8 cellular contexts compared by ENCODE assay signal in the genomic region with DNA sequence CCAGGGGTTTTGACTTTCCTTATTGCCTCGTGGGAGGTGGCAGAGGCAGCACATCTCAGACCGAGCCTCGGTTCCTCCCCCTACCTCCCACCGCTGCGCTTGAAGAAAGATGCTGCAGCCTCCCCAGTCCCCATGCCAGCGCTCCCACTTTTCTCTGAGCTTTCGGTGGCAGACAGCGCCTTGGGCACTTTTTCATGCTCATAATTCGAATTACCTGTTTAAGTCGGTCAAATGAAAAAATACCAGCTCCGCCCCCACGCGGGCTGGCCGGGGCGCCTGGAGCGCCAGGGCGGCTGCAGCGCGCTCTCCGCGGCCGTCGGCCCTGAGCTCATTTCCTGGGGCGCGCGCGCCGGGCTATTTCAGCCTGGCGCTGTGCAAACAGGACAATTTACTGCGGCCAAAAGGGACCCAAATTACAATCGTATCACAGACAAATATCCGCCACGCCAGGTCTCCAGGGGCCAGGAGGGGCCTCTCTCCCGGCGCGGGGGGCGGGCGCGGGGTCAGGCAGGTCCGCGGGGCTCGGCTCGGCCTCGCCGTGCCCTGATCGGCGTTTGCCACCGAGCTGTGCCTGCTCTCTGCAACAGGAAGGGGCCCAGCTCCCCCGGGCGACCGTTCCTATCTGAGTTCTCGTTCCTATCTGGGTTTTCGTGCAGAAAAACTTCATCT. TPM values are rescaled to one million over a fixed set of nuclear protein-coding genes. Genes with fewer than 3 reads are reported as not detected.
DNase-seq lines count a peak whose midpoint lies in the region; ATAC-seq and TF ChIP-seq lines count a peak whose summit lies in the region.

No MANE protein-coding gene starts in this region.

- H3K4me3 Mint-ChIP-seq in naive thymus-derived CD4-positive, alpha-beta T cell: peak overlapping the region; percentile 9 to 79 (median 68)

- peaks cover 7 to 16% (median 13%) of the 10 kb centered on the region in 7 donors for H3K4me1 Mint-ChIP-seq in naive thymus-derived CD4-positive, alpha-beta T cell

- H3K27me3 Mint-ChIP-seq in naive thymus-derived CD4-positive, alpha-beta T cell: peaks cover 49 to 64% (median 54%) of the 10 kb centered on the region in 5 donors

- intact Hi-C loops in naive thymus-derived CD4-positive, alpha-beta T cell (cut with micrococcal nuclease): no loop called here

- H3K27ac ChIP-seq in naive thymus-derived CD4-positive, alpha-beta T cell (ENCODE audit: low read depth, low read length): no peak overlapping the region

- H3K9me3 ChIP-seq in naive thymus-derived CD4-positive, alpha-beta T cell (ENCODE audit: control insufficient read depth in 2 of 3, low read length in 3 of 3): no peaks in the 10 kb centered on the region

- peak; percentile 28 for ATAC-seq in esophagus mucosa
- ATAC-seq in naive thymus-derived CD4-positive, alpha-beta T cell: peak; percentile 42
- ATAC-seq in GM19035 (IDR thresholded peaks at IDR 0.05; ENCODE audit: unreplicated experiment): no peak

- POLR2A ChIA-PET in naive thymus-derived CD4-positive, alpha-beta T cell (lab: Charles Lee): interaction anchor here (0.5 kb wide), 1 partner anchor 356 kb away, joined by 4 read pairs; no protein-coding TSS in a partner anchor

- no peaks in the 10 kb centered on the region for H3K4me1 ChIP-seq in naive thymus-derived CD4-positive, alpha-beta T cell (ENCODE audit: control insufficient read depth in 2 of 2, insufficient read depth in 2 of 2, low read length in 2 of 2)

- peaks cover 0 to 6% (median 0%) of the 10 kb centered on the region in 5 donors for H3K36me3 Mint-ChIP-seq in naive thymus-derived CD4-positive, alpha-beta T cell

- peak; percentile 54 for DNase-seq in 8988T
- DNase-seq in UCSD-AML1 (lab: John Stamatoyannopoulos, UW; ENCODE audit: unreplicated experiment): peak; percentile 46
- peak in 1 of 9 donors; percentile 47 for DNase-seq in naive thymus-derived CD4-positive, alpha-beta T cell
- DNase-seq in T-helper 9 cell: no peak
- DNase-seq in NAMALWA (ENCODE audit: low spot score): no peak

- CTCF ChIA-PET in naive thymus-derived CD4-positive, alpha-beta T cell (lab: Charles Lee): interaction anchor here (0.5 to 0.8 kb wide), 2 partner anchors 48 to 52 kb away, joined by 3 read pairs; no protein-coding TSS in a partner anchor

- H3K27me3 ChIP-seq in naive thymus-derived CD4-positive, alpha-beta T cell (ENCODE audit: control insufficient read depth in 2 of 2, insufficient read depth in 2 of 2, low read length in 2 of 2): peaks cover 4 to 11% of the 10 kb centered on the region in 2 donors

- H3K4me3 ChIP-seq in naive thymus-derived CD4-positive, alpha-beta T cell (ENCODE audit: low read length): no peak overlapping the region

- H3K9me3 Mint-ChIP-seq in naive thymus-derived CD4-positive, alpha-beta T cell: no peaks in the 10 kb centered on the region

- H3K27ac Mint-ChIP-seq in naive thymus-derived CD4-positive, alpha-beta T cell: no peak overlapping the region

- H3K36me3 ChIP-seq in naive thymus-derived CD4-positive, alpha-beta T cell (ENCODE audit: control insufficient read depth in 2 of 3, insufficient read depth in 3 of 3, low read length in 3 of 3): no peaks in the 10 kb centered on the region

- TF ChIP-seq POLR2A in GM15510 (IDR thresholded peaks at IDR 0.05; ENCODE audit: borderline replicate concordance, extremely low read depth, insufficient read length): peak; percentile 17

RNA-seq across cellular contexts. Expression of gene SOST, which starts 45.0 kb away (rescaled TPM):
- total RNA-seq in esophagus mucosa: not detected
- total RNA-seq in naive thymus-derived CD4-positive, alpha-beta T cell: not detected
- not detected for polyA plus RNA-seq in naive thymus-derived CD4-positive, alpha-beta T cell

RNA-seq across cellular contexts. Expression of gene MEOX1, which starts 51.9 kb away (rescaled TPM):
- total RNA-seq in esophagus mucosa: 1.2 TPM
- 1 to 10 TPM in 1 of 5 experiments, under 1 TPM in 4; 0.37 to 2.5 (median 0.54) TPM for total RNA-seq in naive thymus-derived CD4-positive, alpha-beta T cell
- polyA plus RNA-seq in naive thymus-derived CD4-positive, alpha-beta T cell: 1 to 10 TPM in 1 of 2 donors, under 1 TPM in 1; 0.40 to 1.5 TPM

Comparison
In these comparisons a context has a peak if more than half of its experiments do, and no peak if none do; other contexts are left out.
1. DNase-seq: peak in 8988T (single experiment) and UCSD-AML1 (single experiment); none in T-helper 9 cell (single experiment) and NAMALWA (single experiment).